Comparison of ENCODE assay signal across 8 cellular contexts in genomic region chr1:83692524-83693336, GRCh38.
DNase-seq lines count a peak whose midpoint lies in the region; ATAC-seq and TF ChIP-seq lines count a peak whose summit lies in the region.

No MANE protein-coding gene starts in this region.

- peaks cover 6% of the 10 kb centered on the region for H3K9me3 Mint-ChIP-seq in CD8-positive, alpha-beta T cell
- peaks cover 7% of the 10 kb centered on the region for H3K9me3 Mint-ChIP-seq in activated naive CD8-positive, alpha-beta T cell treated with anti-CD3 and anti-CD28 coated beads, Interleukin-2, amount 10 ng/mL, durations not matched to agents 7 days and 5 days

- H3K27me3 ChIP-seq in CD8-positive, alpha-beta T cell (ENCODE audit: insufficient read depth, low read length), result no peaks in the 10 kb centered on the region
- peaks cover 0 to 22% (median 0%) of the 10 kb centered on the region in 7 donors for H3K27me3 ChIP-seq in spleen (replicated peaks in 1 of 7)

- peak overlapping the region; percentile 87 for H3K4me3 Mint-ChIP-seq in CD8-positive, alpha-beta T cell
- peak overlapping the region; percentile 84 for H3K4me3 Mint-ChIP-seq in activated naive CD8-positive, alpha-beta T cell treated with anti-CD3 and anti-CD28 coated beads, Interleukin-2, amount 10 ng/mL, durations not matched to agents 7 days and 5 days

- no peaks in the 10 kb centered on the region for H3K36me3 Mint-ChIP-seq in CD8-positive, alpha-beta T cell
- H3K36me3 Mint-ChIP-seq in activated naive CD8-positive, alpha-beta T cell treated with anti-CD3 and anti-CD28 coated beads, Interleukin-2, amount 10 ng/mL, durations not matched to agents 7 days and 5 days, result peaks cover 2% of the 10 kb centered on the region

- no peak for TF ChIP-seq CTCF in CD8-positive, alpha-beta T cell (IDR thresholded peaks at IDR 0.05)
- no peak for TF ChIP-seq CTCF in spleen (IDR thresholded peaks at IDR 0.05 in 8 of 11, conservative IDR thresholded peaks at IDR 0.05 in 3 of 11)

- peak in 3 of 7 experiments; percentile 5 to 54 (median 5) for DNase-seq in CD8-positive, alpha-beta T cell
- DNase-seq in NCI-H1417 treated with DMSO at 0.1 percent for 48 hours (lab: John Stamatoyannopoulos, UW) (peak; percentile 11), iPS-NIHi7 (ENCODE audit: extremely low spot score) (peak; percentile 77), spleen (peak; percentile 67), foreskin melanocyte (no peak)
- DNase-seq in activated naive CD8-positive, alpha-beta T cell treated with anti-CD3 and anti-CD28 coated beads, Interleukin-2, amount 10 ng/mL, durations not matched to agents 7 days and 5 days, result peak; percentile 34

- H3K4me1 Mint-ChIP-seq in CD8-positive, alpha-beta T cell (ENCODE audit: low read depth), result peaks cover 20% of the 10 kb centered on the region
- peaks cover 7% of the 10 kb centered on the region for H3K4me1 Mint-ChIP-seq in activated naive CD8-positive, alpha-beta T cell treated with anti-CD3 and anti-CD28 coated beads, Interleukin-2, amount 10 ng/mL, durations not matched to agents 7 days and 5 days

- whole genome bisulfite sequencing in spleen, 5 donors, result 5 to 12% (median 9%) methylated on average over 11 to 12 of the region's 12 CpGs

- CTCF ChIA-PET in CD8-positive, alpha-beta T cell (lab: Charles Lee), result no interaction called here

- H3K4me1 ChIP-seq in CD8-positive, alpha-beta T cell (ENCODE audit: insufficient read depth, low read length), result peaks cover 11% of the 10 kb centered on the region
- H3K4me1 ChIP-seq in spleen, result peaks cover 0 to 17% (median 12%) of the 10 kb centered on the region in 6 donors

- TF ChIP-seq POLR2A in spleen (IDR thresholded peaks at IDR 0.05), result no peak

- H3K27ac Mint-ChIP-seq in CD8-positive, alpha-beta T cell, result peak overlapping the region; percentile 41
- H3K27ac Mint-ChIP-seq in activated naive CD8-positive, alpha-beta T cell treated with anti-CD3 and anti-CD28 coated beads, Interleukin-2, amount 10 ng/mL, durations not matched to agents 7 days and 5 days, result peak overlapping the region; percentile 36

- POLR2A ChIA-PET in CD8-positive, alpha-beta T cell (lab: Charles Lee), result no interaction called here
- POLR2A ChIA-PET in activated naive CD8-positive, alpha-beta T cell treated with anti-CD3 and anti-CD28 coated beads, Interleukin-2, amount 10 ng/mL, durations not matched to agents 7 days and 5 days (lab: Charles Lee), result no interaction called here

- H3K27me3 Mint-ChIP-seq in CD8-positive, alpha-beta T cell (ENCODE audit: low read depth), result no peaks in the 10 kb centered on the region
- H3K27me3 Mint-ChIP-seq in activated naive CD8-positive, alpha-beta T cell treated with anti-CD3 and anti-CD28 coated beads, Interleukin-2, amount 10 ng/mL, durations not matched to agents 7 days and 5 days, result peaks cover 2% of the 10 kb centered on the region

- no peaks in the 10 kb centered on the region for H3K36me3 ChIP-seq in CD8-positive, alpha-beta T cell (ENCODE audit: insufficient read depth, low read length)
- no peaks in the 10 kb centered on the region for H3K36me3 ChIP-seq in spleen

- ATAC-seq in CD8-positive, alpha-beta T cell, result peak; percentile 52
- peak; percentile 57 for ATAC-seq in GM21381 (IDR thresholded peaks at IDR 0.05; ENCODE audit: unreplicated experiment)
- ATAC-seq in activated naive CD8-positive, alpha-beta T cell treated with anti-CD3 and anti-CD28 coated beads, Interleukin-2, amount 10 ng/mL, durations not matched to agents 7 days and 5 days (ENCODE audit: low read depth), result peak; percentile 91
- ATAC-seq in HG03025 (IDR thresholded peaks at IDR 0.05; ENCODE audit: low FRiP score, unreplicated experiment), result no peak

- H3K9me3 ChIP-seq in CD8-positive, alpha-beta T cell (ENCODE audit: low read length), result no peaks in the 10 kb centered on the region
- H3K9me3 ChIP-seq in spleen, result peaks cover 0 to 18% (median 5%) of the 10 kb centered on the region in 8 donors

- peak overlapping the region; percentile 46 for H3K4me3 ChIP-seq in CD8-positive, alpha-beta T cell (ENCODE audit: low read depth, low read length)
- H3K4me3 ChIP-seq in spleen, result peak overlapping the region in 7 of 8 donors; percentile 9 to 65 (median 32)

- intact Hi-C loops in CD8-positive, alpha-beta T cell (cut with DNase I, micrococcal nuclease), result no loop called here
- intact Hi-C loops in spleen (cut with DNase I; ENCODE audit: low total_unique reads), result no loop called here

- no peak overlapping the region for H3K27ac ChIP-seq in CD8-positive, alpha-beta T cell (ENCODE audit: low read depth, low read length)
- H3K27ac ChIP-seq in spleen, result peak overlapping the region in 1 of 8 donors; percentile 11
